19 cellular contexts compared by ENCODE assay signal in the genomic region with DNA sequence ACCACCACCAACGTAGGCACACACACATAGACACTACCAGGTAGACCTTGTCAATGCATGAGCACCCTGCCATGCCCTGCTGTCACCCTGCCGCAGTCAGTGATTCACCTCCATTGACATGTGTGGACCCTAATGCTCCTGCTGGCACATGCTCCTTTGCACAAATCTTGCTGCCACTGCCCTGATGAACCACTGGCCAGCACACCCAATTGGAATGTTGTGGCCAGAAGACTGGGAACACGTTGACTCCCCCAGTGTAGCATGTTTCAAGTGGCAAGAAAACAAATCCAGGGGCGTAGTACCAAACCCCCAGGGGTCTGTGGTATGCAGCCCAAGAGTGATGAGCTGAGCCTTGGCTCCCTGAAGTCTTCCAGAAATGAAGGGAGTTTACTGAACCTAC.
"Had no signal": no experiment of that assay in that cellular context is flagged by ENCODE, and none has a peak within 500 bp of the region (broad histone marks: within the 10 kb centered on the region; RNA-seq: fewer than 3 reads in every experiment).

No MANE protein-coding gene starts in this region.

- FAIRE-seq: endometrium had no signal

- H3K27me3 ChIP-seq: gastroesophageal sphincter, heart right ventricle, ovary, right lobe of liver had no signal

- H3K4me3 Mint-ChIP-seq: activated CD4-positive, alpha-beta T cell treated with anti-CD3 and anti-CD28 coated beads for 36 hours; activated naive CD8-positive, alpha-beta T cell treated with anti-CD3 and anti-CD28 coated beads for 36 hours; brain; natural killer cell; stimulated activated naive B cell treated with anti-CD40 and anti-IgM and Interleukin-4, amounts not matched to agents 10 μg/mL and 1 μg/mL and 100 μg/mL, for 72 hours; WTC11 had no signal

- H3K4me1 Mint-ChIP-seq: activated CD4-positive, alpha-beta T cell treated with anti-CD3 and anti-CD28 coated beads for 36 hours; activated naive CD8-positive, alpha-beta T cell treated with anti-CD3 and anti-CD28 coated beads for 36 hours; brain; natural killer cell; stimulated activated naive B cell treated with anti-CD40 and anti-IgM and Interleukin-4, amounts not matched to agents 10 μg/mL and 1 μg/mL and 100 μg/mL, for 72 hours; WTC11 had no signal

- H3K36me3 Mint-ChIP-seq: activated naive CD8-positive, alpha-beta T cell treated with anti-CD3 and anti-CD28 coated beads for 36 hours; brain; stimulated activated naive B cell treated with anti-CD40 and anti-IgM and Interleukin-4, amounts not matched to agents 10 μg/mL and 1 μg/mL and 100 μg/mL, for 72 hours had no signal

- H3K27ac Mint-ChIP-seq: activated CD4-positive, alpha-beta T cell treated with anti-CD3 and anti-CD28 coated beads for 36 hours; activated naive CD8-positive, alpha-beta T cell treated with anti-CD3 and anti-CD28 coated beads for 36 hours; brain; natural killer cell; stimulated activated naive B cell treated with anti-CD40 and anti-IgM and Interleukin-4, amounts not matched to agents 10 μg/mL and 1 μg/mL and 100 μg/mL, for 72 hours; WTC11 had no signal

- H3K4me2 ChIP-seq: smooth muscle cell had no signal

- H3K9me3 ChIP-seq: ovary, right lobe of liver had no signal

- H3K4me1 ChIP-seq: gastroesophageal sphincter, heart right ventricle, right lobe of liver had no signal

- H3K27me3 Mint-ChIP-seq: activated CD4-positive, alpha-beta T cell treated with anti-CD3 and anti-CD28 coated beads for 36 hours; activated naive CD8-positive, alpha-beta T cell treated with anti-CD3 and anti-CD28 coated beads for 36 hours; stimulated activated naive B cell treated with anti-CD40 and anti-IgM and Interleukin-4, amounts not matched to agents 10 μg/mL and 1 μg/mL and 100 μg/mL, for 72 hours had no signal

- ATAC-seq: activated CD4-positive, alpha-beta T cell treated with anti-CD3 and anti-CD28 coated beads for 36 hours; gastroesophageal sphincter; heart right ventricle; left cardiac atrium; natural killer cell; right lobe of liver; stimulated activated naive B cell treated with anti-CD40 and anti-IgM and Interleukin-4, amounts not matched to agents 10 μg/mL and 1 μg/mL and 100 μg/mL, for 72 hours; WTC11 had no signal

- H3K4me3 ChIP-seq: gastroesophageal sphincter, heart right ventricle, ovary, right lobe of liver, smooth muscle cell had no signal

- H3K36me3 ChIP-seq: gastroesophageal sphincter, heart right ventricle, ovary, right lobe of liver had no signal

- DNase-seq: activated CD4-positive, alpha-beta T cell treated with anti-CD3 and anti-CD28 coated beads for 36 hours; activated CD4-positive, alpha-beta T cell treated with anti-CD3 and anti-CD28 coated beads, Interleukin-2, amount 50 U/mL, for 48 hours; activated naive CD8-positive, alpha-beta T cell treated with anti-CD3 and anti-CD28 coated beads for 36 hours; amniotic stem cell; cerebellar nuclear complex; cortex of kidney; heart right ventricle; left cardiac atrium; mesendoderm; natural killer cell; ovary; right lobe of liver; stimulated activated CD4-positive, alpha-beta T cell treated with anti-CD3 and anti-CD28 coated beads, Interleukin-4, amount 100 ng/mL, for 4 hours; stimulated activated naive B cell treated with anti-CD40 and anti-IgM and Interleukin-4, amounts not matched to agents 10 μg/mL and 1 μg/mL and 100 μg/mL, for 72 hours had no signal

- H3K27ac ChIP-seq: gastroesophageal sphincter, heart right ventricle, ovary, right lobe of liver had no signal
